Comparison of ENCODE assay signal across 1 cellular context in the genomic region with DNA sequence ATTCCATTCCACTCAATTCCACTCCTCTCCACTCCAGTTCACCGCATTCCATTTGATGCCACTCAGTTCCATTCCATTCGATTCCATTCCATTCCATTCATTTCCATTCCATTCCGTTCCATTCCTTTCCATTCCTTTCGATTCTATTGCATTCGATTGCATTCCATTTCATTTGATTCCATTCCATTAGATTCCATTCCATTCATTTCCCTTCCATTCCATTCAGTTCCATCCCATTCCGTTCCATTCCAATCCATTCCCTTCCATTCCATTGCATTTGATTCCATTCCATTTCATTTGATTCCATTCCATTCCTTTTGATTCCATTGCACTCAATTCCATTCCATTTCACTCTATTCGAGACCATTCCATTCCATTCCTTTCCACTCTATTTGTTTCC.
TF ChIP-seq lines count a peak whose summit lies in the region.

No MANE protein-coding gene starts in this region.

TF ChIP-seq in GM12878, 131 proteins besides CTCF, POLR2A, EP300 and RAD21:
- TF ChIP-seq, protein P1, sequence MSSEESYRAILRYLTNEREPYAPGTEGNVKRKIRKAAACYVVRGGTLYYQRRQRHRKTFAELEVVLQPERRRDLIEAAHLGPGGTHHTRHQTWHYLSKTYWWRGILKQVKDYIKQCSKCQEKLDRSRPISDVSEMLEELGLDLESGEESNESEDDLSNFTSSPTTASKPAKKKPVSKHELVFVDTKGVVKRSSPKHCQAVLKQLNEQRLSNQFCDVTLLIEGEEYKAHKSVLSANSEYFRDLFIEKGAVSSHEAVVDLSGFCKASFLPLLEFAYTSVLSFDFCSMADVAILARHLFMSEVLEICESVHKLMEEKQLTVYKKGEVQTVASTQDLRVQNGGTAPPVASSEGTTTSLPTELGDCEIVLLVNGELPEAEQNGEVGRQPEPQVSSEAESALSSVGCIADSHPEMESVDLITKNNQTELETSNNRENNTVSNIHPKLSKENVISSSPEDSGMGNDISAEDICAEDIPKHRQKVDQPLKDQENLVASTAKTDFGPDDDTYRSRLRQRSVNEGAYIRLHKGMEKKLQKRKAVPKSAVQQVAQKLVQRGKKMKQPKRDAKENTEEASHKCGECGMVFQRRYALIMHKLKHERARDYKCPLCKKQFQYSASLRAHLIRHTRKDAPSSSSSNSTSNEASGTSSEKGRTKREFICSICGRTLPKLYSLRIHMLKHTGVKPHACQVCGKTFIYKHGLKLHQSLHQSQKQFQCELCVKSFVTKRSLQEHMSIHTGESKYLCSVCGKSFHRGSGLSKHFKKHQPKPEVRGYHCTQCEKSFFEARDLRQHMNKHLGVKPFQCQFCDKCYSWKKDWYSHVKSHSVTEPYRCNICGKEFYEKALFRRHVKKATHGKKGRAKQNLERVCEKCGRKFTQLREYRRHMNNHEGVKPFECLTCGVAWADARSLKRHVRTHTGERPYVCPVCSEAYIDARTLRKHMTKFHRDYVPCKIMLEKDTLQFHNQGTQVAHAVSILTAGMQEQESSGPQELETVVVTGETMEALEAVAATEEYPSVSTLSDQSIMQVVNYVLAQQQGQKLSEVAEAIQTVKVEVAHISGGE (CRISPR knock-in tag; IDR thresholded peaks at IDR 0.05), result 0 out of 2 replicates have a peak, but pooled peaks have one; percentile 10
TF ChIP-seq in GM12878: peak in this region for 1; not testable (repeated sequence) for 130.
